11 cellular contexts compared by ENCODE assay signal in the genomic region with DNA sequence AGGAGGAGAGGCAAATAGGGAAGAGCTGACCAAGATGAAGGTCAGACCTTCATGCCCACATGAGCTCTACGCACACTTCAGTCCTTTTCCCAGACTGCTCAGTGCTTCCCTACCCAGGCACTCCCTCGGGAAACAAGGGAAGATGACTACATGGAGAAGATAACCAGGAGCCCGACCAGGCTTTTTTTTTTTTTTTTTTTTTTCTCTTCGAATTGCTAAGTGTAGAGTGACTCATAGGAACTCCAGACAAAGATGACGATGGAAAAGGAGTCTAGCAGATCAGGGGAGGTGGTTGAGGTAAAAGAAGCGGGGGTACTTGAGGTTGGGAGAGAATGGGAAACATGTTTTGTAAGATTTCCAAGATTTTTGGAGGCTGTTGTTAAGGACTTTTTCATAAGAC.
DNase-seq lines count a peak whose midpoint lies in the region; ATAC-seq, FAIRE-seq and TF ChIP-seq lines count a peak whose summit lies in the region.
"Had no signal": no experiment of that assay in that cellular context is flagged by ENCODE, and none has a peak within 500 bp of the region (broad histone marks: within the 10 kb centered on the region; RNA-seq: fewer than 3 reads in every experiment).

No MANE protein-coding gene starts in this region.

- H3K4me1 ChIP-seq in A549 (peaks cover 32% of the 10 kb centered on the region), mucosa of descending colon (ENCODE audit: low read depth) (no peaks in the 10 kb centered on the region), body of pancreas (no peaks in the 10 kb centered on the region)

- no peak overlapping the region for H3K4me3 ChIP-seq in A549
- H3K4me3 ChIP-seq in mucosa of descending colon = no peak overlapping the region
- H3K4me3 ChIP-seq in body of pancreas = no peak overlapping the region
- no peak overlapping the region for H3K4me3 ChIP-seq in WERI-Rb-1 (ENCODE audit: low read depth, low read length)
- H3K4me3 ChIP-seq: BLaER1 treated with 17β-estradiol and CSF1 and Interleukin-3, amounts not matched to agents 10 nM and 100 nM had no signal

- POLR2A ChIA-PET in A549 (lab: Yijun Ruan, JAX) = interaction anchor here (0.7 to 1.4 kb wide), 2 partner anchors 8 to 24 kb away, joined by 4 to 6 read pairs; no protein-coding TSS in a partner anchor

- H3K27ac ChIP-seq in A549 (peak overlapping the region; percentile 74 to 96), epithelial cell of prostate (no peak overlapping the region), body of pancreas (no peak overlapping the region), WERI-Rb-1 (no peak overlapping the region)

- peak; percentile 14 to 16; a peak in 1 of 5 replicates for TF ChIP-seq EP300 in A549 (IDR thresholded peaks at IDR 0.05)

- peak; percentile 36 for FAIRE-seq in A549 (lab: Jason Lieb, UNC)
- FAIRE-seq: GM12892 had no signal

- CTCF ChIA-PET in A549 (lab: Yijun Ruan, JAX) = interaction anchor here (1.5 to 1.9 kb wide), 2 partner anchors 9 to 11 kb away, joined by 4 to 6 read pairs; no protein-coding TSS in a partner anchor

- no peaks in the 10 kb centered on the region for H3K27me3 ChIP-seq in body of pancreas
- no peaks in the 10 kb centered on the region for H3K27me3 ChIP-seq in WERI-Rb-1 (ENCODE audit: insufficient read depth, low read depth, severe bottlenecking)
- H3K27me3 ChIP-seq: BLaER1 treated with 17β-estradiol and CSF1 and Interleukin-3, amounts not matched to agents 10 nM and 100 nM had no signal

- H3K9me3 ChIP-seq in A549 = no peaks in the 10 kb centered on the region
- H3K9me3 ChIP-seq in mucosa of descending colon = no peaks in the 10 kb centered on the region
- no peaks in the 10 kb centered on the region for H3K9me3 ChIP-seq in body of pancreas
- no peaks in the 10 kb centered on the region for H3K9me3 ChIP-seq in WERI-Rb-1 (ENCODE audit: severe bottlenecking)

- TF ChIP-seq POLR2A in A549 (IDR thresholded peaks at IDR 0.05; ENCODE audit: low read length) = no peak
- TF ChIP-seq POLR2A in body of pancreas (IDR thresholded peaks at IDR 0.05) = no peak

- TF ChIP-seq CTCF in A549 (IDR thresholded peaks at IDR 0.05) = no peak
- TF ChIP-seq CTCF in mucosa of descending colon (IDR thresholded peaks at IDR 0.05) = no peak
- TF ChIP-seq CTCF in body of pancreas (IDR thresholded peaks at IDR 0.05) = no peak
- no peak for TF ChIP-seq CTCF in WERI-Rb-1 (IDR thresholded peaks at IDR 0.05; ENCODE audit: low read depth, low read length)

- H3K36me3 ChIP-seq in mucosa of descending colon (ENCODE audit: low read depth) (no peaks in the 10 kb centered on the region), body of pancreas (replicated peaks in 1 of 2; ENCODE audit: insufficient read depth in 1 of 2, low read depth in 2 of 2) (no peaks in the 10 kb centered on the region), WERI-Rb-1 (no peaks in the 10 kb centered on the region)
- H3K36me3 ChIP-seq: BLaER1 treated with 17β-estradiol and CSF1 and Interleukin-3, amounts not matched to agents 10 nM and 100 nM had no signal

- intact Hi-C loops in mucosa of descending colon (cut with DNase I, micrococcal nuclease) (no loop called here), body of pancreas (cut with DNase I) (no loop called here)

- WGBS in A549 (ENCODE audit: missing lambda C conversion rate) = 23% methylated on average over 6 of the region's 6 CpGs
- 62 to 65% methylated on average over 6 of the region's 6 CpGs for WGBS in body of pancreas, 2 donors

- DNase-seq in A549 (ENCODE audit: low read depth in 1 of 2, low spot score in 1 of 2) = peak; percentile 66 to 84
- peak; percentile 96 for DNase-seq in HT1080 (ENCODE audit: low read depth)
- DNase-seq in epithelial cell of prostate (ENCODE audit: low read depth, low spot score) = peak; percentile 31
- no peak for DNase-seq in mucosa of descending colon
- DNase-seq in superior temporal gyrus (ENCODE audit: extremely low spot score) = no peak
- no peak for DNase-seq in NCI-H69 (lab: John Stamatoyannopoulos, UW)
- DNase-seq in body of pancreas = no peak
- no peak for DNase-seq in WERI-Rb-1
- DNase-seq: midbrain had no signal

- 0 out of 5 replicates have a peak, but pooled peaks of 1 of the 2 experiments have one; percentile 13 for TF ChIP-seq RAD21 in A549 (conservative IDR thresholded peaks at IDR 0.05 in 1 of 2, IDR thresholded peaks at IDR 0.05 in 1 of 2)

- peak; percentile 82 to 88 for ATAC-seq in A549
- peak; percentile 22 for ATAC-seq in mucosa of descending colon
- no peak for ATAC-seq in body of pancreas

- peak overlapping the region; percentile 42 for H3K4me2 ChIP-seq in A549

TF ChIP-seq in A549, 52 proteins besides CTCF, POLR2A, EP300 and RAD21:
- 0 out of 5 replicates have a peak, but pooled peaks of 1 of the 2 experiments have one; percentile 22 for TF ChIP-seq JUN (IDR thresholded peaks at IDR 0.05)
- no peak for TF ChIP-seq CHD4 (IDR thresholded peaks at IDR 0.05; ENCODE audit: borderline replicate concordance)
- TF ChIP-seq MAX (IDR thresholded peaks at IDR 0.05) = peak; percentile 42; the same call in 1 of the 2 replicates
- TF ChIP-seq MYC (IDR thresholded peaks at IDR 0.05; ENCODE audit: borderline replicate concordance, low read length) = no peak
- TF ChIP-seq EHF (CRISPR knock-in tag; IDR thresholded peaks at IDR 0.05) = no peak
- TF ChIP-seq PHF8 (IDR thresholded peaks at IDR 0.05; ENCODE audit: borderline replicate concordance, low read depth) = no peak
- no peak for TF ChIP-seq TFCP2L1 (CRISPR knock-in tag; IDR thresholded peaks at IDR 0.05)
- no peak for TF ChIP-seq CHD2 (IDR thresholded peaks at IDR 0.05; ENCODE audit: low read length, partially characterized antibody)
- no peak for TF ChIP-seq ZSCAN20 (CRISPR knock-in tag; IDR thresholded peaks at IDR 0.05)
- TF ChIP-seq TP53 (CRISPR knock-in tag; IDR thresholded peaks at IDR 0.05) = no peak
- TF ChIP-seq ZNF302 (CRISPR knock-in tag; IDR thresholded peaks at IDR 0.05) = no peak
- TF ChIP-seq JUNB (IDR thresholded peaks at IDR 0.05) = peak; percentile 41; the same call in 1 of the 2 replicates
- no peak for TF ChIP-seq HDAC2 (IDR thresholded peaks at IDR 0.05)
- TF ChIP-seq ATOH8 (CRISPR knock-in tag; IDR thresholded peaks at IDR 0.05; ENCODE audit: low read depth) = peak; percentile 44; the same call in 1 of the 2 replicates
- TF ChIP-seq MAFK (IDR thresholded peaks at IDR 0.05; ENCODE audit: partially characterized antibody) = no peak
- TF ChIP-seq FOSL2 (IDR thresholded peaks at IDR 0.05) = peak; percentile 42; the same call in 1 of the 2 replicates
- TF ChIP-seq FOSL2 (CRISPR knock-in tag; IDR thresholded peaks at IDR 0.05) = peak; percentile 61
- TF ChIP-seq RARB (CRISPR knock-in tag; IDR thresholded peaks at IDR 0.05) = no peak
- TF ChIP-seq HOXB13 (CRISPR knock-in tag; IDR thresholded peaks at IDR 0.05; ENCODE audit: low read depth) = no peak
- TF ChIP-seq CEBPB (IDR thresholded peaks at IDR 0.05) = 0 out of 4 replicates have a peak, but pooled peaks of 1 of the 2 experiments have one; percentile 5

Comparison
In these comparisons a context has a peak if more than half of its experiments do, and no peak if none do; other contexts are left out.
1. DNase-seq: peak in A549 (2 of 2), HT1080 (single experiment) and epithelial cell of prostate (single experiment); none in mucosa of descending colon (0 of 3), superior temporal gyrus (single experiment), NCI-H69 (single experiment), body of pancreas (0 of 4) and WERI-Rb-1 (single experiment).
2. H3K27ac ChIP-seq: peak in A549 (2 of 2); none in epithelial cell of prostate (single experiment), body of pancreas (0 of 4) and WERI-Rb-1 (single experiment).